In the genomic region with DNA sequence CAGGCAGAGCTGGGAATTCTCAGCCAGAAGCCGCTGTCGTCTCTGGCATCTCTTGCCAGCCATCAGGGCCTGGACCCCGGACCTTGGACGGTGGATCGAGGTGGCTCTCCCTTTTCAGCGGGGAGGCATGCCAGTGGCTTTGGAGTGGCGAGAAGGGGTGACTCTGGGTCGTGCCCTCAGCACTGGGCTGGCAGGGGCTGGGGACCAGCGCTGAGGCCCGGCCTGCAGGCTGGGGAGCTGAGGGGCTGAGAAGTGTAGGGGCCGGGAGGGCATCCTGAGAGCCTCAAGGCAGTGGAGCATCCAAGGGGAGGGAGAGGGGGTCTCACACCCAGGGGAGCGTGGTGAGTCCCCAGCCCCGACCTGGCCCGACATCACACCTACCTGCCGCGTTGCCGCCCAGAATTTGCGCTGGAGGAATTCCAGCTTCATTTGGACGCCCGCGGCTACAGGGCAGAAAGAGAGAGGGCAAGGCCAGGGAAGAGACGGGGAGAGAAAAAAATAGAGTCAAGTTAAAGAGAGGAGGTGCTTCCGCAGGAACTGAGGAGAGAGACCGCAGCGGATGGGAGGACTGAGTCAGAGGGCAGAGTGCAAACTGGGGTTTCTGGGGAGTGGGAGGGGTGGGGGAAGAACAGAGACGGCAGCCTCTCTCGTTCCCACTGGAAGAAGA, we compare ENCODE assay signal across 1 cellular context.
TF ChIP-seq lines count a peak whose summit lies in the region.

No MANE protein-coding gene starts in this region.

TF ChIP-seq in GM23338, 12 proteins besides CTCF, POLR2A, EP300 and RAD21 (continued from another document):
- TF ChIP-seq, protein P1, sequence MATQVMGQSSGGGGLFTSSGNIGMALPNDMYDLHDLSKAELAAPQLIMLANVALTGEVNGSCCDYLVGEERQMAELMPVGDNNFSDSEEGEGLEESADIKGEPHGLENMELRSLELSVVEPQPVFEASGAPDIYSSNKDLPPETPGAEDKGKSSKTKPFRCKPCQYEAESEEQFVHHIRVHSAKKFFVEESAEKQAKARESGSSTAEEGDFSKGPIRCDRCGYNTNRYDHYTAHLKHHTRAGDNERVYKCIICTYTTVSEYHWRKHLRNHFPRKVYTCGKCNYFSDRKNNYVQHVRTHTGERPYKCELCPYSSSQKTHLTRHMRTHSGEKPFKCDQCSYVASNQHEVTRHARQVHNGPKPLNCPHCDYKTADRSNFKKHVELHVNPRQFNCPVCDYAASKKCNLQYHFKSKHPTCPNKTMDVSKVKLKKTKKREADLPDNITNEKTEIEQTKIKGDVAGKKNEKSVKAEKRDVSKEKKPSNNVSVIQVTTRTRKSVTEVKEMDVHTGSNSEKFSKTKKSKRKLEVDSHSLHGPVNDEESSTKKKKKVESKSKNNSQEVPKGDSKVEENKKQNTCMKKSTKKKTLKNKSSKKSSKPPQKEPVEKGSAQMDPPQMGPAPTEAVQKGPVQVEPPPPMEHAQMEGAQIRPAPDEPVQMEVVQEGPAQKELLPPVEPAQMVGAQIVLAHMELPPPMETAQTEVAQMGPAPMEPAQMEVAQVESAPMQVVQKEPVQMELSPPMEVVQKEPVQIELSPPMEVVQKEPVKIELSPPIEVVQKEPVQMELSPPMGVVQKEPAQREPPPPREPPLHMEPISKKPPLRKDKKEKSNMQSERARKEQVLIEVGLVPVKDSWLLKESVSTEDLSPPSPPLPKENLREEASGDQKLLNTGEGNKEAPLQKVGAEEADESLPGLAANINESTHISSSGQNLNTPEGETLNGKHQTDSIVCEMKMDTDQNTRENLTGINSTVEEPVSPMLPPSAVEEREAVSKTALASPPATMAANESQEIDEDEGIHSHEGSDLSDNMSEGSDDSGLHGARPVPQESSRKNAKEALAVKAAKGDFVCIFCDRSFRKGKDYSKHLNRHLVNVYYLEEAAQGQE (IDR thresholded peaks at IDR 0.05; ENCODE audit: unreplicated experiment), result no peak
- TF ChIP-seq, protein P2, sequence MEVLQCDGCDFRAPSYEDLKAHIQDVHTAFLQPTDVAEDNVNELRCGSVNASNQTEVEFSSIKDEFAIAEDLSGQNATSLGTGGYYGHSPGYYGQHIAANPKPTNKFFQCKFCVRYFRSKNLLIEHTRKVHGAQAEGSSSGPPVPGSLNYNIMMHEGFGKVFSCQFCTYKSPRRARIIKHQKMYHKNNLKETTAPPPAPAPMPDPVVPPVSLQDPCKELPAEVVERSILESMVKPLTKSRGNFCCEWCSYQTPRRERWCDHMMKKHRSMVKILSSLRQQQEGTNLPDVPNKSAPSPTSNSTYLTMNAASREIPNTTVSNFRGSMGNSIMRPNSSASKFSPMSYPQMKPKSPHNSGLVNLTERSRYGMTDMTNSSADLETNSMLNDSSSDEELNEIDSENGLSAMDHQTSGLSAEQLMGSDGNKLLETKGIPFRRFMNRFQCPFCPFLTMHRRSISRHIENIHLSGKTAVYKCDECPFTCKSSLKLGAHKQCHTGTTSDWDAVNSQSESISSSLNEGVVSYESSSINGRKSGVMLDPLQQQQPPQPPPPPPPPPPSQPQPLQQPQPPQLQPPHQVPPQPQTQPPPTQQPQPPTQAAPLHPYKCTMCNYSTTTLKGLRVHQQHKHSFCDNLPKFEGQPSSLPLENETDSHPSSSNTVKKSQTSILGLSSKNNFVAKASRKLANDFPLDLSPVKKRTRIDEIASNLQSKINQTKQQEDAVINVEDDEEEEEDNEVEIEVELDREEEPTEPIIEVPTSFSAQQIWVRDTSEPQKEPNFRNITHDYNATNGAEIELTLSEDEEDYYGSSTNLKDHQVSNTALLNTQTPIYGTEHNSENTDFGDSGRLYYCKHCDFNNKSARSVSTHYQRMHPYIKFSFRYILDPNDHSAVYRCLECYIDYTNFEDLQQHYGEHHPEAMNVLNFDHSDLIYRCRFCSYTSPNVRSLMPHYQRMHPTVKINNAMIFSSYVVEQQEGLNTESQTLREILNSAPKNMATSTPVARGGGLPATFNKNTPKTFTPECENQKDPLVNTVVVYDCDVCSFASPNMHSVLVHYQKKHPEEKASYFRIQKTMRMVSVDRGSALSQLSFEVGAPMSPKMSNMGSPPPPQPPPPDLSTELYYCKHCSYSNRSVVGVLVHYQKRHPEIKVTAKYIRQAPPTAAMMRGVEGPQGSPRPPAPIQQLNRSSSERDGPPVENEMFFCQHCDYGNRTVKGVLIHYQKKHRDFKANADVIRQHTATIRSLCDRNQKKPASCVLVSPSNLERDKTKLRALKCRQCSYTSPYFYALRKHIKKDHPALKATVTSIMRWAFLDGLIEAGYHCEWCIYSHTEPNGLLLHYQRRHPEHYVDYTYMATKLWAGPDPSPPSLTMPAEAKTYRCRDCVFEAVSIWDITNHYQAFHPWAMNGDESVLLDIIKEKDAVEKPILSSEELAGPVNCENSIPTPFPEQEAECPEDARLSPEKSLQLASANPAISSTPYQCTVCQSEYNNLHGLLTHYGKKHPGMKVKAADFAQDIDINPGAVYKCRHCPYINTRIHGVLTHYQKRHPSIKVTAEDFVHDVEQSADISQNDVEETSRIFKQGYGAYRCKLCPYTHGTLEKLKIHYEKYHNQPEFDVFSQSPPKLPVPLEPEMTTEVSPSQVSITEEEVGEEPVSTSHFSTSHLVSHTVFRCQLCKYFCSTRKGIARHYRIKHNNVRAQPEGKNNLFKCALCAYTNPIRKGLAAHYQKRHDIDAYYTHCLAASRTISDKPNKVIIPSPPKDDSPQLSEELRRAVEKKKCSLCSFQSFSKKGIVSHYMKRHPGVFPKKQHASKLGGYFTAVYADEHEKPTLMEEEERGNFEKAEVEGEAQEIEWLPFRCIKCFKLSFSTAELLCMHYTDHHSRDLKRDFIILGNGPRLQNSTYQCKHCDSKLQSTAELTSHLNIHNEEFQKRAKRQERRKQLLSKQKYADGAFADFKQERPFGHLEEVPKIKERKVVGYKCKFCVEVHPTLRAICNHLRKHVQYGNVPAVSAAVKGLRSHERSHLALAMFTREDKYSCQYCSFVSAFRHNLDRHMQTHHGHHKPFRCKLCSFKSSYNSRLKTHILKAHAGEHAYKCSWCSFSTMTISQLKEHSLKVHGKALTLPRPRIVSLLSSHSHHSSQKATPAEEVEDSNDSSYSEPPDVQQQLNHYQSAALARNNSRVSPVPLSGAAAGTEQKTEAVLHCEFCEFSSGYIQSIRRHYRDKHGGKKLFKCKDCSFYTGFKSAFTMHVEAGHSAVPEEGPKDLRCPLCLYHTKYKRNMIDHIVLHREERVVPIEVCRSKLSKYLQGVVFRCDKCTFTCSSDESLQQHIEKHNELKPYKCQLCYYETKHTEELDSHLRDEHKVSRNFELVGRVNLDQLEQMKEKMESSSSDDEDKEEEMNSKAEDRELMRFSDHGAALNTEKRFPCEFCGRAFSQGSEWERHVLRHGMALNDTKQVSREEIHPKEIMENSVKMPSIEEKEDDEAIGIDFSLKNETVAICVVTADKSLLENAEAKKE (CRISPR knock-in tag; IDR thresholded peaks at IDR 0.05), result no peak
- TF ChIP-seq POLR2AphosphoS5 (IDR thresholded peaks at IDR 0.05; ENCODE audit: low read depth), result no peak
- TF ChIP-seq ZNF114 (CRISPR knock-in tag; IDR thresholded peaks at IDR 0.05), result no peak
- TF ChIP-seq EZH2 (IDR thresholded peaks at IDR 0.05; ENCODE audit: low read depth, unreplicated experiment), result no peak
- TF ChIP-seq JUNB (IDR thresholded peaks at IDR 0.05; ENCODE audit: unreplicated experiment), result no peak
TF ChIP-seq in GM23338: peak in this region for 0.
